19 cellular contexts compared by ENCODE assay signal in genomic region chr3:187292186-187292585, GRCh38. TPM values are rescaled to one million over a fixed set of nuclear protein-coding genes. Genes with fewer than 3 reads are reported as not detected.
A peak's percentile ranks its signal among the peaks of the same experiment; 100 is the strongest.
DNase-seq lines count a peak whose midpoint lies in the region; ATAC-seq and TF ChIP-seq lines count a peak whose summit lies in the region.
"Had no signal": no experiment of that assay in that cellular context is flagged by ENCODE, and none has a peak within 500 bp of the region (broad histone marks: within the 10 kb centered on the region; RNA-seq: fewer than 3 reads in every experiment).

No MANE protein-coding gene starts in this region.

- H3K4me1 Mint-ChIP-seq in nephron progenitor cell = peaks cover 63% of the 10 kb centered on the region

- intact Hi-C loops in Right ventricle myocardium superior (cut with DNase I) (no loop called here), heart left ventricle (cut with DNase I) (loop anchor here in 3 of 10 donors (5.0 to 10.0 kb wide), 4 partner anchors 35 to 70 kb away; no protein-coding TSS in a partner anchor)

- peak overlapping the region; percentile 75 for H3K4me3 Mint-ChIP-seq in nephron progenitor cell
- H3K4me3 Mint-ChIP-seq: CD8-positive, alpha-beta T cell had no signal

- H3K4me1 ChIP-seq in right atrium auricular region (peaks cover 0 to 25% of the 10 kb centered on the region in 2 donors), heart left ventricle (peaks cover 0 to 53% (median 24%) of the 10 kb centered on the region in 12 donors)

- DNase-seq in Right ventricle myocardium superior = no peak
- no peak for DNase-seq in right atrium auricular region (ENCODE audit: low spot score)
- no peak for DNase-seq in heart left ventricle
- DNase-seq in nephron progenitor cell = no peak
- DNase-seq in NCI-H2029 (lab: John Stamatoyannopoulos, UW) = no peak
- DNase-seq in NCI-H345 (lab: John Stamatoyannopoulos, UW) = no peak
- DNase-seq in OCI-M1 (lab: John Stamatoyannopoulos, UW) = no peak
- DNase-seq: activated effector memory CD4-positive, alpha-beta T cell treated with anti-CD3 and anti-CD28 coated beads, Interleukin-2, amount 50 U/mL, for 16 hours; CD8-positive, alpha-beta T cell; dermis blood vessel endothelial cell; KG1; NCI-H1105 treated with DMSO at 0.1 percent for 48 hours; NCI-H226; trophoblast cell had no signal

- H3K9me3 ChIP-seq in right atrium auricular region = no peaks in the 10 kb centered on the region
- H3K9me3 ChIP-seq in heart left ventricle = no peaks in the 10 kb centered on the region
- H3K9me3 ChIP-seq: ascending aorta, HAP-1 had no signal

- H3K4me3 ChIP-seq in right atrium auricular region = no peak overlapping the region
- peak overlapping the region in 9 of 12 donors; percentile 47 to 68 (median 57) for H3K4me3 ChIP-seq in heart left ventricle
- H3K4me3 ChIP-seq: HAP-1 had no signal

- TF ChIP-seq CTCF in right atrium auricular region (IDR thresholded peaks at IDR 0.05) (no peak), heart left ventricle (IDR thresholded peaks at IDR 0.05) (no peak), nephron progenitor cell (IDR thresholded peaks at IDR 0.05) (no peak)

- no peaks in the 10 kb centered on the region for H3K9me3 Mint-ChIP-seq in nephron progenitor cell
- H3K9me3 Mint-ChIP-seq: CD8-positive, alpha-beta T cell had no signal

- H3K36me3 Mint-ChIP-seq in nephron progenitor cell (ENCODE audit: low read depth) = no peaks in the 10 kb centered on the region
- H3K36me3 Mint-ChIP-seq: CD8-positive, alpha-beta T cell had no signal

- peak; percentile 54 for ATAC-seq in Right ventricle myocardium superior (ENCODE audit: poor library complexity)
- ATAC-seq in heart left ventricle = peak; percentile 7 to 55 (median 31)
- ATAC-seq in GM19328 (IDR thresholded peaks at IDR 0.05; ENCODE audit: unreplicated experiment) = no peak
- ATAC-seq: CD8-positive, alpha-beta T cell had no signal

- H3K27me3 Mint-ChIP-seq in nephron progenitor cell (ENCODE audit: low read depth, poor library complexity) = peaks cover 7% of the 10 kb centered on the region

- peak overlapping the region; percentile 70 for H3K27ac Mint-ChIP-seq in nephron progenitor cell
- H3K27ac Mint-ChIP-seq: CD8-positive, alpha-beta T cell had no signal

- peak overlapping the region in 1 of 2 donors; percentile 53 for H3K27ac ChIP-seq in right atrium auricular region
- H3K27ac ChIP-seq in heart left ventricle = peak overlapping the region; percentile 62 to 91 (median 78)

- no peaks in the 10 kb centered on the region for H3K27me3 ChIP-seq in right atrium auricular region
- H3K27me3 ChIP-seq in heart left ventricle = no peaks in the 10 kb centered on the region
- H3K27me3 ChIP-seq: ascending aorta had no signal

- no peak for TF ChIP-seq POLR2A in heart left ventricle (IDR thresholded peaks at IDR 0.05)

- WGBS in heart left ventricle, 4 donors = 37 to 46% (median 38%) methylated on average over 9 of the region's 9 CpGs

- no peaks in the 10 kb centered on the region for H3K36me3 ChIP-seq in right atrium auricular region
- H3K36me3 ChIP-seq in heart left ventricle = no peaks in the 10 kb centered on the region
- H3K36me3 ChIP-seq: ascending aorta, HAP-1 had no signal

RNA-seq across cellular contexts. Expression of gene MASP1, which starts 0.6 kb away (rescaled TPM):
- total RNA-seq in Right ventricle myocardium superior = 144 TPM
- 10 to 100 TPM; 26.2 to 27.6 TPM for total RNA-seq in right atrium auricular region
- 100 to 1,000 TPM; 120 to 245 (median 173) TPM for total RNA-seq in heart left ventricle
- 10 to 100 TPM; 84.1 to 94.6 TPM for polyA plus RNA-seq in heart left ventricle
- total RNA-seq: A172; CD8-positive, alpha-beta T cell; G401 had no signal

Comparison
In these comparisons a context has a peak if more than half of its experiments do, and no peak if none do; other contexts are left out.
1. H3K4me3 ChIP-seq: peak in heart left ventricle (9 of 12); none in right atrium auricular region (0 of 2).